In the genomic region with DNA sequence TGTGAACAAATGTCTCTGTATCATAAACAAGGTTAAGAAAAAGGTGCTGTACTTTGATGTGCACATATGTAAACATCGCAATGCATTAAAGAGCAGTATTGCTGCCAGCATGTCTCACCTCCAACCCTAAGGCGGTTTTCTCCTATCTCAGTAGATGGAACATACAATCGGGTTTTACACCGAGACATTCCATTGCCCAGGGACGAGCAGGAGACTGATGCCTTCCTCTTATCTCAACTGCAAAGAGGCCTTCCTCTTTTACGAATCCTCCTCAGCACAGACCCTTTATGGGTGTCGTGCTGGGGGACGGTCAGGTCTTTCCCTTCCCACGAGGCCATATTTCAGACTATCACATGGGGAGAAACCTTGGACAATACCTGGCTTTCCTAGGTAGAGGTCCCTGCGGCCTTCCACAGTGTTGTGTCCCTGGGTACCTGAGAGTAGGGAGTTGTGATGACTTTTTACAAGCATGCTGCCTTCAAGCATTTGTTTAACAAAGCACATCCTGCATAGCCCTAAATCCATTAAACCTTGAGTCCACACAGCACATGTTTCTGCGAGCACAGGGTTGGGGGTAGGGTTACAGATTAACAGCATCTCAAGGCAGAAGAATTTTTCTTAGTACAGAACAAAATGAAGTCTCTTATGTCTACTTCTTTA, we compare ENCODE assay signal across 7 cellular contexts.
DNase-seq lines count a peak whose midpoint lies in the region; FAIRE-seq and TF ChIP-seq lines count a peak whose summit lies in the region.
"Not testable (repeated sequence)": the region's sequence is repeated elsewhere in the genome, so short reads cannot be mapped to it uniquely, and the experiment has no call there.

No MANE protein-coding gene starts in this region.

- not testable (repeated sequence) for H3K4ac ChIP-seq in H9 (ENCODE audit: low read depth, low read length)

- POLR2A ChIA-PET in Caco-2 (lab: Charles Lee): not testable (repeated sequence)

- not testable (repeated sequence) for H3K36me3 Mint-ChIP-seq in Caco-2 (ENCODE audit: insufficient read depth, unreplicated experiment); astrocyte (ENCODE audit: low read depth, unreplicated experiment); nephron progenitor cell (ENCODE audit: low read depth)
- peaks cover 8 to 19% (median 10%) of the 10 kb centered on the region in 3 experiments for H3K36me3 Mint-ChIP-seq in H9 (ENCODE audit: insufficient read depth in 1 of 3, low read depth in 3 of 3)

- peaks cover 27% of the 10 kb centered on the region for H3K4me1 Mint-ChIP-seq in Caco-2 (ENCODE audit: low read depth, unreplicated experiment)
- H3K4me1 Mint-ChIP-seq in H9: peaks cover 15 to 24% of the 10 kb centered on the region in 2 experiments
- H3K4me1 Mint-ChIP-seq in astrocyte (ENCODE audit: low read depth, unreplicated experiment): peaks cover 31% of the 10 kb centered on the region
- H3K4me1 Mint-ChIP-seq in nephron progenitor cell: not testable (repeated sequence)

- H3K27ac Mint-ChIP-seq in Caco-2 (ENCODE audit: unreplicated experiment): peak overlapping the region; percentile 86
- peak overlapping the region; percentile 61 to 96 (median 83); a peak in 3 of 7 replicates for H3K27ac Mint-ChIP-seq in H9
- peak overlapping the region; percentile 89 for H3K27ac Mint-ChIP-seq in astrocyte (ENCODE audit: unreplicated experiment)
- H3K27ac Mint-ChIP-seq in nephron progenitor cell: peak overlapping the region; percentile 68

- H3K27me3 ChIP-seq in Caco-2 (replicated peaks; ENCODE audit: control insufficient read depth, insufficient read depth, low read length); H9 (ENCODE audit: insufficient read depth, low read length); astrocyte (ENCODE audit: insufficient read depth, low read length); smooth muscle cell (ENCODE audit: low read depth): not testable (repeated sequence)

- not testable (repeated sequence) for H3K9me3 ChIP-seq in Caco-2; H9 (ENCODE audit: control insufficient read depth, low read depth, low read length); astrocyte (ENCODE audit: insufficient read depth, low read depth, low read length); smooth muscle cell (replicated peaks; ENCODE audit: low read depth)

- H4K8ac ChIP-seq in H9 (replicated peaks; ENCODE audit: insufficient read length, low read depth, low read length): not testable (repeated sequence)

- not testable (repeated sequence) for H2BK12ac ChIP-seq in H9 (ENCODE audit: insufficient read length, low read depth, low read length)

- not testable (repeated sequence) for H3F3A ChIP-seq in smooth muscle cell (ENCODE audit: low read depth)

- not testable (repeated sequence) for H3T11ph ChIP-seq in H9 (ENCODE audit: low read length)

- H2AK5ac ChIP-seq in H9 (ENCODE audit: insufficient read length, low read length): not testable (repeated sequence)

- H3K18ac ChIP-seq in H9 (ENCODE audit: insufficient read length, low read depth, low read length): not testable (repeated sequence)

- FAIRE-seq in astrocyte (lab: Jason Lieb, UNC): not testable (repeated sequence)

- H3K23ac ChIP-seq in H9 (ENCODE audit: insufficient read length, low read depth, low read length): not testable (repeated sequence)

- H4K5ac ChIP-seq in H9 (ENCODE audit: insufficient read length, low read depth, low read length): not testable (repeated sequence)

- not testable (repeated sequence) for H3K56ac ChIP-seq in H9 (ENCODE audit: insufficient read length, low read depth, low read length)

- peak; percentile 70 to 74 for DNase-seq in Caco-2
- not testable (repeated sequence) for DNase-seq in H9; astrocyte (ENCODE audit: low read depth); nephron progenitor cell; smooth muscle cell (lab: John Stamatoyannopoulos, UW; ENCODE audit: unreplicated experiment)
- DNase-seq in NCI-H526 treated with DMSO at 0.1 percent for 48 hours (lab: John Stamatoyannopoulos, UW): peak; percentile 8
- DNase-seq in islet precursor cell: peak; percentile 70

- not testable (repeated sequence) for H2BK20ac ChIP-seq in H9 (ENCODE audit: low read depth, low read length, poor library complexity, severe bottlenecking)

- intact Hi-C loops in Caco-2 (cut with micrococcal nuclease; ENCODE audit: unreplicated experiment): loop anchor here (1.0 kb wide), 1 partner anchor 18 kb away; no protein-coding TSS in a partner anchor

- H3K23me2 ChIP-seq in H9 (ENCODE audit: insufficient read length, low read depth, low read length, poor library complexity, severe bottlenecking): not testable (repeated sequence)

- H4K20me1 ChIP-seq in H9 (ENCODE audit: control insufficient read depth, insufficient read depth, insufficient read length); astrocyte (ENCODE audit: insufficient read depth, low read length); smooth muscle cell (ENCODE audit: low read depth): not testable (repeated sequence)

- H3K4me1 ChIP-seq in Caco-2: peaks cover 30% of the 10 kb centered on the region
- not testable (repeated sequence) for H3K4me1 ChIP-seq in H9 (ENCODE audit: insufficient read depth, low read length); astrocyte (ENCODE audit: insufficient read depth, low read length); smooth muscle cell (ENCODE audit: low read depth)

- CTCF ChIA-PET in Caco-2 (lab: Charles Lee): not testable (repeated sequence)

- not testable (repeated sequence) for H3K9ac ChIP-seq in H9 (ENCODE audit: extremely low read depth, insufficient read length, low read length); astrocyte (ENCODE audit: low read length); smooth muscle cell (ENCODE audit: low read depth)

- H2BK5ac ChIP-seq in H9 (ENCODE audit: insufficient read length, low read length): not testable (repeated sequence)

- H2BK120ac ChIP-seq in H9 (ENCODE audit: low read depth, low read length, poor library complexity, severe bottlenecking): not testable (repeated sequence)

- no CpG with 5 or more reads among the region's 11 CpGs for WGBS in H9 (ENCODE audit: extremely low coverage, insufficient read length, low lambda C conversion rate)
- WGBS in smooth muscle cell (ENCODE audit: low lambda C conversion rate): 45% methylated on average over 11 of the region's 11 CpGs

- BruUV-seq in Caco-2 (replicated peaks; lab: Mats Ljungman, UMichigan): not testable (repeated sequence)

- H2BK15ac ChIP-seq in H9 (ENCODE audit: low read depth, low read length): not testable (repeated sequence)

- H3K4me3 ChIP-seq in Caco-2 (ENCODE audit: low read depth, low read length); astrocyte (ENCODE audit: insufficient read depth, low read depth, low read length); smooth muscle cell: not testable (repeated sequence)

- H2AFZ ChIP-seq in H9 (ENCODE audit: low read length); astrocyte (ENCODE audit: low read depth, low read length); smooth muscle cell (ENCODE audit: low read depth): not testable (repeated sequence)

- not testable (repeated sequence) for H3K14ac ChIP-seq in H9 (ENCODE audit: insufficient read depth, low read length)

- not testable (repeated sequence) for TF ChIP-seq CTCF in Caco-2 (IDR thresholded peaks at IDR 0.05; ENCODE audit: insufficient read depth in 1 of 2, low read depth in 1 of 2, low read length in 1 of 2, severe bottlenecking in 1 of 2, unreplicated experiment in 1 of 2); H9 (conservative IDR thresholded peaks at IDR 0.05); astrocyte (IDR thresholded peaks at IDR 0.05; ENCODE audit: insufficient read depth, low read depth, low read length); nephron progenitor cell (IDR thresholded peaks at IDR 0.05); smooth muscle cell (IDR thresholded peaks at IDR 0.05; ENCODE audit: borderline replicate concordance, insufficient read depth, poor library complexity, severe bottlenecking)

- not testable (repeated sequence) for H3K9me3 Mint-ChIP-seq in Caco-2 (ENCODE audit: unreplicated experiment); astrocyte (ENCODE audit: unreplicated experiment); nephron progenitor cell
- H3K9me3 Mint-ChIP-seq in H9: peaks cover 13 to 16% of the 10 kb centered on the region in 2 experiments

- not testable (repeated sequence) for H4K91ac ChIP-seq in H9 (ENCODE audit: insufficient read length, low read depth, low read length)

- H3K79me1 ChIP-seq in H9 (ENCODE audit: insufficient read depth, low read depth, low read length, poor library complexity, severe bottlenecking): not testable (repeated sequence)

- peak overlapping the region; percentile 66 for H3K4me3 Mint-ChIP-seq in Caco-2 (ENCODE audit: unreplicated experiment)
- H3K4me3 Mint-ChIP-seq in H9; astrocyte (ENCODE audit: unreplicated experiment); nephron progenitor cell: not testable (repeated sequence)

- not testable (repeated sequence) for H3K4me2 ChIP-seq in H9 (ENCODE audit: insufficient read depth, insufficient read length, low read length); astrocyte (ENCODE audit: low read length); smooth muscle cell

- H3K79me2 ChIP-seq in H9 (ENCODE audit: insufficient read depth, low read length); astrocyte (ENCODE audit: insufficient read depth, low read length); smooth muscle cell (ENCODE audit: low read depth): not testable (repeated sequence)

- not testable (repeated sequence) for H3K27ac ChIP-seq in H9 (ENCODE audit: insufficient read length, low read depth, low read length); astrocyte (ENCODE audit: low read depth, low read length)
- peak overlapping the region; percentile 92 for H3K27ac ChIP-seq in smooth muscle cell (ENCODE audit: low read depth)

- H3K27me3 Mint-ChIP-seq in Caco-2 (ENCODE audit: insufficient read depth, unreplicated experiment); H9 (ENCODE audit: low read depth); astrocyte (ENCODE audit: low read depth, unreplicated experiment); nephron progenitor cell (ENCODE audit: low read depth, poor library complexity): not testable (repeated sequence)

- not testable (repeated sequence) for H3K36me3 ChIP-seq in Caco-2 (ENCODE audit: control insufficient read depth, insufficient read depth, low read length); astrocyte (ENCODE audit: insufficient read depth, low read length); smooth muscle cell (ENCODE audit: low read depth)
